ENCODE assay signal across 9 cellular contexts in genomic region chr7:149669121-149669818, GRCh38.
A peak's percentile ranks its signal among the peaks of the same experiment; 100 is the strongest.
DNase-seq lines count a peak whose midpoint lies in the region; ATAC-seq and TF ChIP-seq lines count a peak whose summit lies in the region.
"Had no signal": no experiment of that assay in that cellular context is flagged by ENCODE, and none has a peak within 500 bp of the region (broad histone marks: within the 10 kb centered on the region; RNA-seq: fewer than 3 reads in every experiment).

No MANE protein-coding gene starts in this region.

- H3K27ac Mint-ChIP-seq in MCF 10A (ENCODE audit: low read depth, unreplicated experiment), result no peak overlapping the region

- H4K20me1 ChIP-seq in Karpas-422 (ENCODE audit: insufficient read depth, low read depth, low read length) (no peaks in the 10 kb centered on the region), osteoblast (ENCODE audit: insufficient read depth, low read length) (no peaks in the 10 kb centered on the region)

- H3K27ac ChIP-seq in Karpas-422 (ENCODE audit: low read length) (no peak overlapping the region), osteoblast (ENCODE audit: low read depth, low read length) (no peak overlapping the region)

- BruUV-seq in MCF 10A (replicated peaks; lab: Mats Ljungman, UMichigan), result no TSS peak

- H3K36me3 ChIP-seq in Karpas-422 (ENCODE audit: insufficient read depth, low read length) (no peaks in the 10 kb centered on the region), osteoblast (ENCODE audit: insufficient read depth, low read length) (no peaks in the 10 kb centered on the region)

- H3K36me3 Mint-ChIP-seq in MCF 10A (ENCODE audit: insufficient read depth, unreplicated experiment), result no peaks in the 10 kb centered on the region

- no peak overlapping the region for H3K9ac ChIP-seq in Karpas-422 (ENCODE audit: low read length)

- H3K4me2 ChIP-seq in Karpas-422 (ENCODE audit: low read depth, low read length, poor library complexity, severe bottlenecking), result no peak overlapping the region
- H3K4me2 ChIP-seq in osteoblast (ENCODE audit: insufficient read depth, low read length), result no peak overlapping the region

- H3K4me3 Mint-ChIP-seq in MCF 10A (ENCODE audit: unreplicated experiment), result no peak overlapping the region

- H3K9me2 ChIP-seq in Karpas-422 (replicated peaks; ENCODE audit: insufficient read depth, low read length), result no peaks in the 10 kb centered on the region

- intact Hi-C loops in MCF 10A (cut with micrococcal nuclease), result no loop called here

- H3K4me1 ChIP-seq in Karpas-422 (ENCODE audit: low read length), result no peaks in the 10 kb centered on the region
- H3K4me1 ChIP-seq in osteoblast (ENCODE audit: insufficient read depth, low read length), result peaks cover 5% of the 10 kb centered on the region

- peaks cover 72% of the 10 kb centered on the region for H3K27me3 Mint-ChIP-seq in MCF 10A (ENCODE audit: insufficient read depth, unreplicated experiment)

- no peaks in the 10 kb centered on the region for H3K79me2 ChIP-seq in Karpas-422 (ENCODE audit: low read length)
- no peaks in the 10 kb centered on the region for H3K79me2 ChIP-seq in osteoblast (ENCODE audit: insufficient read depth, low read length)

- H2AFZ ChIP-seq in Karpas-422 (ENCODE audit: low read length), result no peak overlapping the region
- H2AFZ ChIP-seq in osteoblast (ENCODE audit: low read length), result no peak overlapping the region

- no peaks in the 10 kb centered on the region for H3K27me3 ChIP-seq in Karpas-422 (ENCODE audit: low read length)
- peaks cover 3% of the 10 kb centered on the region for H3K27me3 ChIP-seq in osteoblast (ENCODE audit: insufficient read depth, low read length)

- no peaks in the 10 kb centered on the region for H3K4me1 Mint-ChIP-seq in MCF 10A (ENCODE audit: insufficient read depth, unreplicated experiment)

- DNase-seq in SIG-M5 treated with dmso at 0.1 percent for 504 hours (lab: John Stamatoyannopoulos, UW; ENCODE audit: unreplicated experiment) (peak; percentile 22), SIG-M5 (lab: John Stamatoyannopoulos, UW) (no peak), Karpas-422 (peak; percentile 50), MCF 10A (ENCODE audit: unreplicated experiment) (peak; percentile 41), osteoblast (ENCODE audit: insufficient read length, low spot score, missing footprints) (peak; percentile 36), nucleus accumbens (lab: John Stamatoyannopoulos, UW) (no peak), NCI-H2029 (lab: John Stamatoyannopoulos, UW) (no peak)
- DNase-seq: activated CD4-positive, alpha-beta T cell treated with anti-CD3 and anti-CD28 coated beads for 4 hours had no signal

- peak; percentile 52 for TF ChIP-seq CTCF in MCF 10A (IDR thresholded peaks at IDR 0.05; ENCODE audit: unreplicated experiment)
- TF ChIP-seq CTCF in osteoblast (IDR thresholded peaks at IDR 0.05; ENCODE audit: extremely low read depth, low read depth, low read length), result peak; percentile 49

- H3K9me3 ChIP-seq in Karpas-422 (ENCODE audit: low read length) (no peaks in the 10 kb centered on the region), osteoblast (ENCODE audit: low read depth, low read length) (no peaks in the 10 kb centered on the region)

- no peak overlapping the region for H3K4me3 ChIP-seq in Karpas-422 (ENCODE audit: low read length)
- no peak overlapping the region for H3K4me3 ChIP-seq in osteoblast (ENCODE audit: insufficient read depth, low read length)

- POLR2A ChIA-PET in MCF 10A (lab: Yijun Ruan, JAX), result interaction anchor here (0.7 kb wide), 1 partner anchor 21 kb away, joined by 3 read pairs; no protein-coding TSS in a partner anchor

- ATAC-seq in HG03108 (IDR thresholded peaks at IDR 0.05; ENCODE audit: unreplicated experiment), result no peak

- CTCF ChIA-PET in MCF 10A (lab: Yijun Ruan, JAX), result interaction anchor here (1.4 kb wide), 1 partner anchor 11 kb away, joined by 6 read pairs; no protein-coding TSS in a partner anchor

- no peaks in the 10 kb centered on the region for H3K9me3 Mint-ChIP-seq in MCF 10A (ENCODE audit: unreplicated experiment)

Comparison
In these comparisons a context has a peak if more than half of its experiments do, and no peak if none do; other contexts are left out.
1. DNase-seq: peak in SIG-M5 treated with dmso at 0.1 percent for 504 hours (single experiment), Karpas-422 (single experiment), MCF 10A (single experiment) and osteoblast (single experiment); none in SIG-M5 (single experiment), nucleus accumbens (0 of 56) and NCI-H2029 (single experiment).